ENCODE assay signal across 16 cellular contexts in the genomic region with DNA sequence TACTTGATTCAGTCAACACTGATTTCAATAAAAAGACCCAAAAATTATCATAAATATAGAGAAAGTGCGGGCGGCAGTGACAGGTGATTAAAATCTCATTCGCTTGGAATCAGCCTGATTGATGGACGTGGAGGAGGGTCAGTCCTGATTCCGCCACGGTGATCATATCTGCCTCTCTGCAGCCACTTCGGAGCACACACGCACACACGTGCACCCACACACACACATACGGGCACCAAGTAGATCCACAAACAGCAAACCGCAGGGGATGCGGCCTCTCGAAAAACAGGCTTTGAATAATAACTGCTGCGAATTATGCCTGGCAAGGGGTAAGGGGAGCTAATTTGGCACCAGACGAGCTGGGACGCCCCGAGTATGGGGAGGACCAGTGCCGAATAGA. TPM values are rescaled to one million over a fixed set of nuclear protein-coding genes. Genes with fewer than 3 reads are reported as not detected.
DNase-seq lines count a peak whose midpoint lies in the region; ATAC-seq and TF ChIP-seq lines count a peak whose summit lies in the region.
"Had no signal": no experiment of that assay in that cellular context is flagged by ENCODE, and none has a peak within 500 bp of the region (broad histone marks: within the 10 kb centered on the region; RNA-seq: fewer than 3 reads in every experiment).

No MANE protein-coding gene starts in this region.

- H3K79me2 ChIP-seq in parathyroid adenoma: no peaks in the 10 kb centered on the region

- no peak overlapping the region for H3K9ac ChIP-seq in parathyroid adenoma
- H3K9ac ChIP-seq: BLaER1 treated with 17β-estradiol and CSF1 and Interleukin-3, amounts not matched to agents 10 nM and 100 nM; GM23248 had no signal

- peak; percentile 27 for DNase-seq in Right ventricle myocardium superior
- no peak for DNase-seq in left cardiac atrium
- peak; percentile 45 for DNase-seq in SK-N-DZ (ENCODE audit: low spot score)
- DNase-seq in NCI-H748 (lab: John Stamatoyannopoulos, UW; ENCODE audit: unreplicated experiment): no peak
- DNase-seq: ACHN; CD4-positive, CD25-positive, alpha-beta regulatory T cell; DMS53; GM23248; IMR-90 had no signal

- H3K4me1 ChIP-seq in parathyroid adenoma: no peaks in the 10 kb centered on the region
- H3K4me1 ChIP-seq: BLaER1 treated with 17β-estradiol and CSF1 and Interleukin-3, amounts not matched to agents 10 nM and 100 nM had no signal

- no peak overlapping the region for H3K4me2 ChIP-seq in parathyroid adenoma (ENCODE audit: low read length)
- H3K4me2 ChIP-seq: BLaER1 treated with 17β-estradiol and CSF1 and Interleukin-3, amounts not matched to agents 10 nM and 100 nM had no signal

- intact Hi-C loops in Right ventricle myocardium superior (cut with DNase I): no loop called here
- intact Hi-C loops in left cardiac atrium (cut with DNase I): no loop called here

- peak overlapping the region; percentile 8 for H2AFZ ChIP-seq in parathyroid adenoma
- H2AFZ ChIP-seq: GM23248 had no signal

- no peak for TF ChIP-seq CTCF in parathyroid adenoma (IDR thresholded peaks at IDR 0.05)

- no peak overlapping the region for H3K4me3 ChIP-seq in parathyroid adenoma (ENCODE audit: low read depth, low read length)
- H3K4me3 ChIP-seq: BLaER1 treated with 17β-estradiol and CSF1 and Interleukin-3, amounts not matched to agents 10 nM and 100 nM; GM12878; GM23248 had no signal

- ATAC-seq in Right ventricle myocardium superior (ENCODE audit: poor library complexity) (no peak), left cardiac atrium (no peak), GM19455 (IDR thresholded peaks at IDR 0.05; ENCODE audit: unreplicated experiment) (no peak), SK-N-SH treated with all-trans-retinoic acid at 6 μM for 48 hours (no peak)
- ATAC-seq: GM12878 had no signal

- H3K27me3 ChIP-seq in parathyroid adenoma (ENCODE audit: control insufficient read depth, insufficient read depth, low read length): no peaks in the 10 kb centered on the region
- H3K27me3 ChIP-seq: BLaER1 treated with 17β-estradiol and CSF1 and Interleukin-3, amounts not matched to agents 10 nM and 100 nM had no signal

- H3K36me3 ChIP-seq in parathyroid adenoma (ENCODE audit: control insufficient read depth, insufficient read depth, low read length): no peaks in the 10 kb centered on the region
- H3K36me3 ChIP-seq: BLaER1 treated with 17β-estradiol and CSF1 and Interleukin-3, amounts not matched to agents 10 nM and 100 nM had no signal

- no peaks in the 10 kb centered on the region for H3K9me3 ChIP-seq in parathyroid adenoma (ENCODE audit: control insufficient read depth, low read length)
- H3K9me3 ChIP-seq: BLaER1 treated with 17β-estradiol and CSF1 and Interleukin-3, amounts not matched to agents 10 nM and 100 nM had no signal

- no peak overlapping the region for H3K27ac ChIP-seq in parathyroid adenoma
- H3K27ac ChIP-seq: BLaER1 treated with 17β-estradiol and CSF1 and Interleukin-3, amounts not matched to agents 10 nM and 100 nM; GM23248 had no signal

TF ChIP-seq in SK-N-SH treated with all-trans-retinoic acid at 6 μM for 48 hours, 23 proteins besides CTCF, POLR2A, EP300 and RAD21:
- TF ChIP-seq BACH2 (CRISPR knock-in tag; IDR thresholded peaks at IDR 0.05; ENCODE audit: borderline replicate concordance) (no peak), PATZ1 (CRISPR knock-in tag; IDR thresholded peaks at IDR 0.05; ENCODE audit: borderline replicate concordance) (no peak)

RNA-seq across cellular contexts. Expression of gene EBF3, which starts 31.1 kb away (rescaled TPM):
- total RNA-seq in Right ventricle myocardium superior (6.2 TPM), left cardiac atrium (10 to 100 TPM in 1 of 2 donors, 1 to 10 TPM in 1; 6.0 to 10.1 TPM)
- 16.3 and 17.2 TPM in 2 replicates for polyA plus RNA-seq in SK-N-DZ (2014; cell fraction: cytosol; rRNA removed)
- polyA plus RNA-seq in SK-N-DZ (2014; cell fraction: nucleus; rRNA removed): 18.2 and 24.6 TPM in 2 replicates
- total RNA-seq: A172; CD4-positive, CD25-positive, alpha-beta regulatory T cell; GM12878; HT-29 had no signal
- polyA plus RNA-seq: CD4-positive, CD25-positive, alpha-beta regulatory T cell; GM12878 had no signal

Comparison
In these comparisons a context has a peak if more than half of its experiments do, and no peak if none do; other contexts are left out.
1. DNase-seq: peak in Right ventricle myocardium superior (single experiment) and SK-N-DZ (single experiment); none in left cardiac atrium (single experiment) and NCI-H748 (single experiment).